In genomic region chr10:80447618-80448190, GRCh38 we compare ENCODE assay signal across 1 cellular context.
TF ChIP-seq lines count a peak whose summit lies in the region.

No MANE protein-coding gene starts in this region.

TF ChIP-seq in A549, 52 proteins besides CTCF, POLR2A, EP300 and RAD21:
- TF ChIP-seq JUNB (IDR thresholded peaks at IDR 0.05) (no peak), PHF8 (IDR thresholded peaks at IDR 0.05; ENCODE audit: borderline replicate concordance, low read depth) (no peak), PBX3 (IDR thresholded peaks at IDR 0.05) (no peak)
